8 cellular contexts compared by ENCODE assay signal in genomic region chr1:42334240-42335049, GRCh38. TPM values are rescaled to one million over a fixed set of nuclear protein-coding genes. Genes with fewer than 3 reads are reported as not detected.
DNase-seq lines count a peak whose midpoint lies in the region; ATAC-seq, FAIRE-seq and TF ChIP-seq lines count a peak whose summit lies in the region.

No MANE protein-coding gene starts in this region.

- peaks cover 40% of the 10 kb centered on the region for H3K4me1 Mint-ChIP-seq in CD14-positive monocyte
- peaks cover 35% of the 10 kb centered on the region for H3K4me1 Mint-ChIP-seq in activated T-helper 2 cell treated with anti-CD3 and anti-CD28 coated beads, Interferon-gamma antibody, Interleukin-2, Interleukin-4, amounts not matched to agents 10 μg/mL and 5 μg/mL and 100 μg/mL, durations not matched to agents 14 hours and 24 hours and 36 hours (ENCODE audit: low read depth)

- peaks cover 0 to 2% of the 10 kb centered on the region in 2 donors for H3K36me3 Mint-ChIP-seq in CD14-positive monocyte
- peaks cover 9% of the 10 kb centered on the region for H3K36me3 Mint-ChIP-seq in activated T-helper 2 cell treated with anti-CD3 and anti-CD28 coated beads, Interferon-gamma antibody, Interleukin-2, Interleukin-4, amounts not matched to agents 10 μg/mL and 5 μg/mL and 100 μg/mL, durations not matched to agents 14 hours and 24 hours and 36 hours (ENCODE audit: low read depth)

- no peak overlapping the region for H3K4ac ChIP-seq in neuronal stem cell (ENCODE audit: low read length)

- peak; percentile 52 for FAIRE-seq in urothelium cell line (lab: Jason Lieb, UNC)

- peak overlapping the region; percentile 96 for H3K9ac ChIP-seq in neuronal stem cell (ENCODE audit: low read depth, low read length, poor library complexity)

- peaks cover 0 to 1% (median 0%) of the 10 kb centered on the region in 7 donors for H3K9me3 Mint-ChIP-seq in CD14-positive monocyte
- no peaks in the 10 kb centered on the region for H3K9me3 Mint-ChIP-seq in activated T-helper 2 cell treated with anti-CD3 and anti-CD28 coated beads, Interferon-gamma antibody, Interleukin-2, Interleukin-4, amounts not matched to agents 10 μg/mL and 5 μg/mL and 100 μg/mL, durations not matched to agents 14 hours and 24 hours and 36 hours

- H2BK120ac ChIP-seq in neuronal stem cell (ENCODE audit: low read depth, low read length) = peak overlapping the region; percentile 35

- H3K79me1 ChIP-seq in neuronal stem cell (ENCODE audit: low read depth, low read length) = no peaks in the 10 kb centered on the region

- H3K4me1 ChIP-seq in neuronal stem cell (ENCODE audit: control insufficient read depth in 2 of 2, insufficient read depth in 1 of 2, low read depth in 1 of 2, low read length in 2 of 2) = peaks cover 1 to 2% of the 10 kb centered on the region in 2 donors

- peak overlapping the region; percentile 94 for H2AFZ ChIP-seq in neuronal stem cell (ENCODE audit: low read length)

- no peaks in the 10 kb centered on the region for H3K9me3 ChIP-seq in neuronal stem cell (replicated peaks in 1 of 2; ENCODE audit: control insufficient read depth in 2 of 2, insufficient read depth in 1 of 2, low read depth in 1 of 2, low read length in 2 of 2)

- H2BK5ac ChIP-seq in neuronal stem cell (ENCODE audit: low read length) = peak overlapping the region; percentile 85

- H4K8ac ChIP-seq in neuronal stem cell (ENCODE audit: low read depth, low read length) = no peak overlapping the region

- DNase-seq in CD14-positive monocyte (ENCODE audit: low spot score) (peak; percentile 50), NCI-H524 (lab: John Stamatoyannopoulos, UW) (peak; percentile 62 to 84), globus pallidus (ENCODE audit: low spot score) (peak; percentile 65), neuronal stem cell (ENCODE audit: low spot score) (peak; percentile 58), urothelium cell line (ENCODE audit: low spot score) (peak; percentile 74)
- DNase-seq in activated T-helper 2 cell treated with anti-CD3 and anti-CD28 coated beads, Interferon-gamma antibody, Interleukin-2, Interleukin-4, amounts not matched to agents 10 μg/mL and 5 μg/mL and 100 μg/mL, durations not matched to agents 14 hours and 24 hours and 36 hours (ENCODE audit: low spot score) = no peak

- no peaks in the 10 kb centered on the region for H3K36me3 ChIP-seq in neuronal stem cell (replicated peaks in 1 of 2; ENCODE audit: control insufficient read depth in 2 of 2, insufficient read depth in 2 of 2, low read length in 2 of 2)

- H3K4me2 ChIP-seq in neuronal stem cell (ENCODE audit: insufficient read depth, low read length, poor library complexity, severe bottlenecking) = peak overlapping the region; percentile 67

- H3K27me3 Mint-ChIP-seq in CD14-positive monocyte (ENCODE audit: low read depth in 3 of 3) = peaks cover 0 to 3% (median under 1%) of the 10 kb centered on the region in 3 donors
- no peaks in the 10 kb centered on the region for H3K27me3 Mint-ChIP-seq in activated T-helper 2 cell treated with anti-CD3 and anti-CD28 coated beads, Interferon-gamma antibody, Interleukin-2, Interleukin-4, amounts not matched to agents 10 μg/mL and 5 μg/mL and 100 μg/mL, durations not matched to agents 14 hours and 24 hours and 36 hours (ENCODE audit: low read depth)

- no peak overlapping the region for H4K91ac ChIP-seq in neuronal stem cell (ENCODE audit: low read depth, low read length, poor library complexity)

- peak overlapping the region; percentile 54 to 92 (median 82) for H3K27ac Mint-ChIP-seq in CD14-positive monocyte
- peak overlapping the region; percentile 58 for H3K27ac Mint-ChIP-seq in activated T-helper 2 cell treated with anti-CD3 and anti-CD28 coated beads, Interferon-gamma antibody, Interleukin-2, Interleukin-4, amounts not matched to agents 10 μg/mL and 5 μg/mL and 100 μg/mL, durations not matched to agents 14 hours and 24 hours and 36 hours

- H2BK12ac ChIP-seq in neuronal stem cell (ENCODE audit: low read length) = no peak overlapping the region

- peak overlapping the region; percentile 82 for H2AK5ac ChIP-seq in neuronal stem cell (ENCODE audit: low read depth, low read length)

- peak overlapping the region; percentile 94 for H3K18ac ChIP-seq in neuronal stem cell (ENCODE audit: low read length)

- peak overlapping the region; percentile 99 for H3K23ac ChIP-seq in neuronal stem cell (ENCODE audit: low read depth, low read length, poor library complexity)

- intact Hi-C loops in CD14-positive monocyte (cut with micrococcal nuclease) = loop anchor here (2.0 to 10.0 kb wide), 6 partner anchors 122 to 838 kb away; partner anchors contain the start of genes C1orf50 (in 2 of the 2), P3H1 (in 2 of the 2), CCDC30 (in 1 of the 2) and CFAP57 (in 1 of the 2)
- intact Hi-C loops in activated T-helper 2 cell treated with anti-CD3 and anti-CD28 coated beads, Interferon-gamma antibody, Interleukin-2, Interleukin-4, amounts not matched to agents 10 μg/mL and 5 μg/mL and 100 μg/mL, durations not matched to agents 14 hours and 24 hours and 36 hours (cut with micrococcal nuclease) = loop anchor here (1.0 to 10.0 kb wide), 5 partner anchors 48 to 430 kb away; partner anchors contain the start of genes C1orf50, P3H1, PPCS and RIMKLA

- H3K4me3 ChIP-seq in neuronal stem cell (ENCODE audit: low read length in 2 of 2) = peak overlapping the region; percentile 78 to 91

- peak overlapping the region; percentile 38 for H2BK15ac ChIP-seq in neuronal stem cell (ENCODE audit: low read length)

- no peaks in the 10 kb centered on the region for H3K27me3 ChIP-seq in neuronal stem cell (ENCODE audit: control insufficient read depth in 3 of 3, insufficient read depth in 3 of 3, low read depth in 1 of 3, low read length in 3 of 3)

- peak overlapping the region; percentile 92 for H3K27ac ChIP-seq in neuronal stem cell (replicated peaks; ENCODE audit: low read length)

- H3K14ac ChIP-seq in neuronal stem cell (ENCODE audit: low read length) = peak overlapping the region; percentile 72

- WGBS in neuronal stem cell (ENCODE audit: extremely low coverage in 2 of 2, insufficient read length in 2 of 2, insufficient replicate concordance in 1 of 2), 2 donors = no CpG with 5 or more reads among the region's 58 CpGs

- TF ChIP-seq CTCF in CD14-positive monocyte (IDR thresholded peaks at IDR 0.05) = no peak

- ATAC-seq in GM18867 (IDR thresholded peaks at IDR 0.05; ENCODE audit: unreplicated experiment) = peak; percentile 50
- peak; percentile 38 for ATAC-seq in HG03064 (IDR thresholded peaks at IDR 0.05; ENCODE audit: low read depth, unreplicated experiment)

- H3K4me3 Mint-ChIP-seq in CD14-positive monocyte = peak overlapping the region; percentile 90 to 95
- H3K4me3 Mint-ChIP-seq in activated T-helper 2 cell treated with anti-CD3 and anti-CD28 coated beads, Interferon-gamma antibody, Interleukin-2, Interleukin-4, amounts not matched to agents 10 μg/mL and 5 μg/mL and 100 μg/mL, durations not matched to agents 14 hours and 24 hours and 36 hours (ENCODE audit: low read depth) = peak overlapping the region; percentile 87

RNA-seq across cellular contexts. Expression of gene FOXJ3, which starts 0.6 kb away (rescaled TPM):
- polyA plus RNA-seq in CD14-positive monocyte = 10 to 100 TPM; 10.2 to 18.5 TPM
- total RNA-seq in activated T-helper 2 cell treated with anti-CD3 and anti-CD28 coated beads, Interferon-gamma antibody, Interleukin-2, Interleukin-4, amounts not matched to agents 10 μg/mL and 5 μg/mL and 100 μg/mL, durations not matched to agents 14 hours and 24 hours and 36 hours = 43.1 and 46.4 TPM in 2 replicates
- polyA plus RNA-seq in neuronal stem cell (2013, experiment 1 of 2) = 35.0 TPM
- 35.9 TPM for polyA plus RNA-seq in neuronal stem cell (2013, experiment 2 of 2)

RNA-seq across cellular contexts. Expression of gene RIMKLA, which starts 46.1 kb away (rescaled TPM):
- not detected for polyA plus RNA-seq in CD14-positive monocyte
- 5.2 and 5.3 TPM in 2 replicates for total RNA-seq in activated T-helper 2 cell treated with anti-CD3 and anti-CD28 coated beads, Interferon-gamma antibody, Interleukin-2, Interleukin-4, amounts not matched to agents 10 μg/mL and 5 μg/mL and 100 μg/mL, durations not matched to agents 14 hours and 24 hours and 36 hours
- 0.47 TPM for polyA plus RNA-seq in neuronal stem cell (2013, experiment 1 of 2)
- polyA plus RNA-seq in neuronal stem cell (2013, experiment 2 of 2) = 0.54 TPM
